In the genomic region with DNA sequence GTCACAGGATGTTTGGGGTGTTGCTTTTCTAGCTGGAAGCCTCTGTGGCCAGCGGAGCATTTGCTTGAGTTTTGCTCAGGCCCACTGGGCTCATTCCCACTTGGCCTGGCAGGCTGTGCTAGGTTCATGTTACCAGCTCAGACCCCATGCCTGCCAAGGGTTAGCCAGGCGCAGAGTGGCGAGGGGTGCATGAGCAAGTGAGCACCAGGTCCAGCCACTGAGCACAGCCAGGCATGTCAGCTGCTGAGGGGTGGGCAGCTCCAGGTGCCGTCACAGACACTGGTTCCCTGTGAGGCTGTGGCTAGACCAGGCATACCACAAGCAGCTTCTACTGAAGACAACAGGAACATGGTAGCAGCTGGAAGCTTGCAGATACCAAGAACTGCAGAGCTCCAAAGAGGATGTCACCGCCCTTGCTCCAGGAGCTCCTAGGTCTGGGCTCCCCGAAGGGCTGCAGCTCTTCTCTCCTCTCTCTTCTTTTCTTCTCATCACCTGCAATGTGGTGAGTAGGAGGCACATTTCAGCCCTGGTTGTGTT, we compare ENCODE assay signal across 1 cellular context.
TF ChIP-seq lines count a peak whose summit lies in the region.

No MANE protein-coding gene starts in this region.

TF ChIP-seq in H1, 55 proteins besides CTCF, POLR2A, EP300 and RAD21:
- TF ChIP-seq GABPA (IDR thresholded peaks at IDR 0.05; ENCODE audit: borderline replicate concordance, insufficient read depth, low read length) (no peak), NRF1 (IDR thresholded peaks at IDR 0.05; ENCODE audit: low read depth, low read length) (no peak), ASH2L (IDR thresholded peaks at IDR 0.05; ENCODE audit: low read length) (no peak), SP1 (IDR thresholded peaks at IDR 0.05; ENCODE audit: low read depth, low read length) (no peak), SAP30 (IDR thresholded peaks at IDR 0.05; ENCODE audit: insufficient read depth, insufficient replicate concordance, low read length) (no peak), KDM4A (IDR thresholded peaks at IDR 0.05; ENCODE audit: low read depth, low read length, severe bottlenecking) (no peak), TAF1 (IDR thresholded peaks at IDR 0.05; ENCODE audit: low read depth, low read length) (no peak), SIX5 (IDR thresholded peaks at IDR 0.05; ENCODE audit: low read depth, low read length) (no peak), CHD1 (IDR thresholded peaks at IDR 0.05; ENCODE audit: low read depth, low read length) (no peak), JUN (IDR thresholded peaks at IDR 0.05; ENCODE audit: low read depth, low read length) (no peak)
- TF ChIP-seq, protein P1, sequence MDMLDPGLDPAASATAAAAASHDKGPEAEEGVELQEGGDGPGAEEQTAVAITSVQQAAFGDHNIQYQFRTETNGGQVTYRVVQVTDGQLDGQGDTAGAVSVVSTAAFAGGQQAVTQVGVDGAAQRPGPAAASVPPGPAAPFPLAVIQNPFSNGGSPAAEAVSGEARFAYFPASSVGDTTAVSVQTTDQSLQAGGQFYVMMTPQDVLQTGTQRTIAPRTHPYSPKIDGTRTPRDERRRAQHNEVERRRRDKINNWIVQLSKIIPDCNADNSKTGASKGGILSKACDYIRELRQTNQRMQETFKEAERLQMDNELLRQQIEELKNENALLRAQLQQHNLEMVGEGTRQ (IDR thresholded peaks at IDR 0.05; ENCODE audit: low read length) = no peak
